Comparison of ENCODE assay signal across 1 cellular context in the genomic region with DNA sequence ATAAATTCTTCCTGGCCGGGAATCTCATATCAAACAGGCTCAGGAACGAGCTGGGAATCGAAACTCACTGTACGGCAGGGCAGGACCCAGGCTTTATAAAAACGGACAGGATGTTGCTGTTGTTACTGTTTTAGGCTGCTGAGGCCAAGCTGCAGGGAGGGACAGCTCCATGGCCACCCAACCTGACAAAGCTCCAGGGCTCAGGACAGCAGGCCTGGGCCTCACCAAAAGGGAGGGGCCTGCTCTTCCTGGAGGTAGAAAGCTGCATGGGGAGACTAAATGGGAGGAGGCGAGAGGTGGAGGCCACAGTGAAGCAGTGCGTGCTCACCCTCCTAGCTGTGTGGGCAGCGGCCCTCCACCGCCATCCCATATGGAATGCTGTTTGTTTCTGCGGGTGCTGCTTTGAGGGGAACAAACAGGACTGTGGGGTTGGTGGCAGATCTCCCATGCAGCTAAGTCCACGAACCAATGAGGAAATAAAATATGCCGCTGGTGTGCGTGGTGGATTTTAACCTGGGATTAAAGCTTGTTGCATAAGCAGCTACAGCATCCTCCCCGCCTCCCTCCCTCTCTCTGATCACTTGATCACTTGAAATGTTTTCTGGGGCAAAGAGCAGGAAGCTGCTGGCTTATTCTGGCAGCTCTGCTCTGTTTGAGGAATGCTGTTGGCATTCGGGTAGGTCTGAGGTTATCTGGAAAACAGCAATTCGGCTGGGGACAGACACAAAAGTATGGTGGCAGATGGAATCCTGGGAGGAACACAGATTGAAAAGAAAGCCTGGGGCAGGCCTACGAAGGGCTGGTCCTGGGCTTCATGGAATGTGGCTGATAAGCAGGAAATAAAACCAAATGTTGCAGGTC.
TF ChIP-seq lines count a peak whose summit lies in the region.

No MANE protein-coding gene starts in this region.

TF ChIP-seq in K562, 482 proteins besides CTCF, POLR2A, EP300 and RAD21 (continued from another document and continues in another):
- TF ChIP-seq, protein P1, sequence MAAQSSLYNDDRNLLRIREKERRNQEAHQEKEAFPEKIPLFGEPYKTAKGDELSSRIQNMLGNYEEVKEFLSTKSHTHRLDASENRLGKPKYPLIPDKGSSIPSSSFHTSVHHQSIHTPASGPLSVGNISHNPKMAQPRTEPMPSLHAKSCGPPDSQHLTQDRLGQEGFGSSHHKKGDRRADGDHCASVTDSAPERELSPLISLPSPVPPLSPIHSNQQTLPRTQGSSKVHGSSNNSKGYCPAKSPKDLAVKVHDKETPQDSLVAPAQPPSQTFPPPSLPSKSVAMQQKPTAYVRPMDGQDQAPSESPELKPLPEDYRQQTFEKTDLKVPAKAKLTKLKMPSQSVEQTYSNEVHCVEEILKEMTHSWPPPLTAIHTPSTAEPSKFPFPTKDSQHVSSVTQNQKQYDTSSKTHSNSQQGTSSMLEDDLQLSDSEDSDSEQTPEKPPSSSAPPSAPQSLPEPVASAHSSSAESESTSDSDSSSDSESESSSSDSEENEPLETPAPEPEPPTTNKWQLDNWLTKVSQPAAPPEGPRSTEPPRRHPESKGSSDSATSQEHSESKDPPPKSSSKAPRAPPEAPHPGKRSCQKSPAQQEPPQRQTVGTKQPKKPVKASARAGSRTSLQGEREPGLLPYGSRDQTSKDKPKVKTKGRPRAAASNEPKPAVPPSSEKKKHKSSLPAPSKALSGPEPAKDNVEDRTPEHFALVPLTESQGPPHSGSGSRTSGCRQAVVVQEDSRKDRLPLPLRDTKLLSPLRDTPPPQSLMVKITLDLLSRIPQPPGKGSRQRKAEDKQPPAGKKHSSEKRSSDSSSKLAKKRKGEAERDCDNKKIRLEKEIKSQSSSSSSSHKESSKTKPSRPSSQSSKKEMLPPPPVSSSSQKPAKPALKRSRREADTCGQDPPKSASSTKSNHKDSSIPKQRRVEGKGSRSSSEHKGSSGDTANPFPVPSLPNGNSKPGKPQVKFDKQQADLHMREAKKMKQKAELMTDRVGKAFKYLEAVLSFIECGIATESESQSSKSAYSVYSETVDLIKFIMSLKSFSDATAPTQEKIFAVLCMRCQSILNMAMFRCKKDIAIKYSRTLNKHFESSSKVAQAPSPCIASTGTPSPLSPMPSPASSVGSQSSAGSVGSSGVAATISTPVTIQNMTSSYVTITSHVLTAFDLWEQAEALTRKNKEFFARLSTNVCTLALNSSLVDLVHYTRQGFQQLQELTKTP (IDR thresholded peaks at IDR 0.05; ENCODE audit: low read depth in 1 of 2, partially characterized antibody in 2 of 2): peak; percentile 69 to 70
- TF ChIP-seq SIN3A (IDR thresholded peaks at IDR 0.05; ENCODE audit: borderline replicate concordance in 2 of 2, control insufficient read depth in 1 of 2, low read depth in 2 of 2, low read length in 2 of 2) (no peak), KDM4B (IDR thresholded peaks at IDR 0.05; ENCODE audit: borderline replicate concordance in 2 of 2, low read depth in 1 of 2) (peak in 1 of 2 experiments; percentile 69; a peak in 1 of 4 replicates), TCF7L2 (IDR thresholded peaks at IDR 0.05; ENCODE audit: low read depth, low read length) (no peak), IRF1 (CRISPR knock-in tag; IDR thresholded peaks at IDR 0.05; ENCODE audit: borderline replicate concordance) (no peak), PCBP2 (IDR thresholded peaks at IDR 0.05; ENCODE audit: low read depth, low read length, poor library complexity, severe bottlenecking) (no peak), CREBBP (IDR thresholded peaks at IDR 0.05; ENCODE audit: low read depth, low read length) (no peak), ZNF347 (CRISPR knock-in tag; IDR thresholded peaks at IDR 0.05; ENCODE audit: low read depth) (no peak), ZNF217 (CRISPR knock-in tag; IDR thresholded peaks at IDR 0.05) (no peak), TBL1XR1 (IDR thresholded peaks at IDR 0.05; ENCODE audit: low read length in 2 of 2) (peak in 1 of 2 experiments; percentile 51; a peak in 1 of 4 replicates), CBFB (CRISPR knock-in tag; IDR thresholded peaks at IDR 0.05) (no peak), RBM14 (IDR thresholded peaks at IDR 0.05; ENCODE audit: borderline replicate concordance, insufficient read depth, low read depth, low read length) (no peak), ZNF707 (CRISPR knock-in tag; conservative IDR thresholded peaks at IDR 0.05) (0 out of 2 replicates have a peak, but pooled peaks have one; percentile 36), PHF20 (IDR thresholded peaks at IDR 0.05; ENCODE audit: partially characterized antibody) (no peak), NFATC3 (IDR thresholded peaks at IDR 0.05) (no peak), ZFPM2 (CRISPR knock-in tag; IDR thresholded peaks at IDR 0.05) (no peak), RBM17 (IDR thresholded peaks at IDR 0.05; ENCODE audit: borderline replicate concordance, low read depth, low read length) (no peak), ZNF311 (CRISPR knock-in tag; IDR thresholded peaks at IDR 0.05) (peak; percentile 50; the same call in 1 of the 2 replicates), ZNF121 (CRISPR knock-in tag; conservative IDR thresholded peaks at IDR 0.05) (no peak), ESRRB (CRISPR knock-in tag; IDR thresholded peaks at IDR 0.05; ENCODE audit: borderline replicate concordance) (no peak), EWSR1 (IDR thresholded peaks at IDR 0.05; ENCODE audit: borderline replicate concordance, low read depth, partially characterized antibody) (no peak), OTX1 (CRISPR knock-in tag; IDR thresholded peaks at IDR 0.05) (no peak), SOX6 (IDR thresholded peaks at IDR 0.05) (peak; percentile 54), ELF4 (CRISPR knock-in tag; IDR thresholded peaks at IDR 0.05) (no peak; the same call in 1 of the 2 replicates), ZNF75A (CRISPR knock-in tag; IDR thresholded peaks at IDR 0.05) (no peak)
- TF ChIP-seq, protein P2, sequence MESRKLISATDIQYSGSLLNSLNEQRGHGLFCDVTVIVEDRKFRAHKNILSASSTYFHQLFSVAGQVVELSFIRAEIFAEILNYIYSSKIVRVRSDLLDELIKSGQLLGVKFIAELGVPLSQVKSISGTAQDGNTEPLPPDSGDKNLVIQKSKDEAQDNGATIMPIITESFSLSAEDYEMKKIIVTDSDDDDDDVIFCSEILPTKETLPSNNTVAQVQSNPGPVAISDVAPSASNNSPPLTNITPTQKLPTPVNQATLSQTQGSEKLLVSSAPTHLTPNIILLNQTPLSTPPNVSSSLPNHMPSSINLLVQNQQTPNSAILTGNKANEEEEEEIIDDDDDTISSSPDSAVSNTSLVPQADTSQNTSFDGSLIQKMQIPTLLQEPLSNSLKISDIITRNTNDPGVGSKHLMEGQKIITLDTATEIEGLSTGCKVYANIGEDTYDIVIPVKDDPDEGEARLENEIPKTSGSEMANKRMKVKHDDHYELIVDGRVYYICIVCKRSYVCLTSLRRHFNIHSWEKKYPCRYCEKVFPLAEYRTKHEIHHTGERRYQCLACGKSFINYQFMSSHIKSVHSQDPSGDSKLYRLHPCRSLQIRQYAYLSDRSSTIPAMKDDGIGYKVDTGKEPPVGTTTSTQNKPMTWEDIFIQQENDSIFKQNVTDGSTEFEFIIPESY (CRISPR knock-in tag; IDR thresholded peaks at IDR 0.05): no peak
- TF ChIP-seq, protein P3, sequence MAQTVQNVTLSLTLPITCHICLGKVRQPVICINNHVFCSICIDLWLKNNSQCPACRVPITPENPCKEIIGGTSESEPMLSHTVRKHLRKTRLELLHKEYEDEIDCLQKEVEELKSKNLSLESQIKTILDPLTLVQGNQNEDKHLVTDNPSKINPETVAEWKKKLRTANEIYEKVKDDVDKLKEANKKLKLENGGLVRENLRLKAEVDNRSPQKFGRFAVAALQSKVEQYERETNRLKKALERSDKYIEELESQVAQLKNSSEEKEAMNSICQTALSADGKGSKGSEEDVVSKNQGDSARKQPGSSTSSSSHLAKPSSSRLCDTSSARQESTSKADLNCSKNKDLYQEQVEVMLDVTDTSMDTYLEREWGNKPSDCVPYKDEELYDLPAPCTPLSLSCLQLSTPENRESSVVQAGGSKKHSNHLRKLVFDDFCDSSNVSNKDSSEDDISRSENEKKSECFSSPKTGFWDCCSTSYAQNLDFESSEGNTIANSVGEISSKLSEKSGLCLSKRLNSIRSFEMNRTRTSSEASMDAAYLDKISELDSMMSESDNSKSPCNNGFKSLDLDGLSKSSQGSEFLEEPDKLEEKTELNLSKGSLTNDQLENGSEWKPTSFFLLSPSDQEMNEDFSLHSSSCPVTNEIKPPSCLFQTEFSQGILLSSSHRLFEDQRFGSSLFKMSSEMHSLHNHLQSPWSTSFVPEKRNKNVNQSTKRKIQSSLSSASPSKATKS (CRISPR knock-in tag; IDR thresholded peaks at IDR 0.05): no peak
- TF ChIP-seq, protein P4, sequence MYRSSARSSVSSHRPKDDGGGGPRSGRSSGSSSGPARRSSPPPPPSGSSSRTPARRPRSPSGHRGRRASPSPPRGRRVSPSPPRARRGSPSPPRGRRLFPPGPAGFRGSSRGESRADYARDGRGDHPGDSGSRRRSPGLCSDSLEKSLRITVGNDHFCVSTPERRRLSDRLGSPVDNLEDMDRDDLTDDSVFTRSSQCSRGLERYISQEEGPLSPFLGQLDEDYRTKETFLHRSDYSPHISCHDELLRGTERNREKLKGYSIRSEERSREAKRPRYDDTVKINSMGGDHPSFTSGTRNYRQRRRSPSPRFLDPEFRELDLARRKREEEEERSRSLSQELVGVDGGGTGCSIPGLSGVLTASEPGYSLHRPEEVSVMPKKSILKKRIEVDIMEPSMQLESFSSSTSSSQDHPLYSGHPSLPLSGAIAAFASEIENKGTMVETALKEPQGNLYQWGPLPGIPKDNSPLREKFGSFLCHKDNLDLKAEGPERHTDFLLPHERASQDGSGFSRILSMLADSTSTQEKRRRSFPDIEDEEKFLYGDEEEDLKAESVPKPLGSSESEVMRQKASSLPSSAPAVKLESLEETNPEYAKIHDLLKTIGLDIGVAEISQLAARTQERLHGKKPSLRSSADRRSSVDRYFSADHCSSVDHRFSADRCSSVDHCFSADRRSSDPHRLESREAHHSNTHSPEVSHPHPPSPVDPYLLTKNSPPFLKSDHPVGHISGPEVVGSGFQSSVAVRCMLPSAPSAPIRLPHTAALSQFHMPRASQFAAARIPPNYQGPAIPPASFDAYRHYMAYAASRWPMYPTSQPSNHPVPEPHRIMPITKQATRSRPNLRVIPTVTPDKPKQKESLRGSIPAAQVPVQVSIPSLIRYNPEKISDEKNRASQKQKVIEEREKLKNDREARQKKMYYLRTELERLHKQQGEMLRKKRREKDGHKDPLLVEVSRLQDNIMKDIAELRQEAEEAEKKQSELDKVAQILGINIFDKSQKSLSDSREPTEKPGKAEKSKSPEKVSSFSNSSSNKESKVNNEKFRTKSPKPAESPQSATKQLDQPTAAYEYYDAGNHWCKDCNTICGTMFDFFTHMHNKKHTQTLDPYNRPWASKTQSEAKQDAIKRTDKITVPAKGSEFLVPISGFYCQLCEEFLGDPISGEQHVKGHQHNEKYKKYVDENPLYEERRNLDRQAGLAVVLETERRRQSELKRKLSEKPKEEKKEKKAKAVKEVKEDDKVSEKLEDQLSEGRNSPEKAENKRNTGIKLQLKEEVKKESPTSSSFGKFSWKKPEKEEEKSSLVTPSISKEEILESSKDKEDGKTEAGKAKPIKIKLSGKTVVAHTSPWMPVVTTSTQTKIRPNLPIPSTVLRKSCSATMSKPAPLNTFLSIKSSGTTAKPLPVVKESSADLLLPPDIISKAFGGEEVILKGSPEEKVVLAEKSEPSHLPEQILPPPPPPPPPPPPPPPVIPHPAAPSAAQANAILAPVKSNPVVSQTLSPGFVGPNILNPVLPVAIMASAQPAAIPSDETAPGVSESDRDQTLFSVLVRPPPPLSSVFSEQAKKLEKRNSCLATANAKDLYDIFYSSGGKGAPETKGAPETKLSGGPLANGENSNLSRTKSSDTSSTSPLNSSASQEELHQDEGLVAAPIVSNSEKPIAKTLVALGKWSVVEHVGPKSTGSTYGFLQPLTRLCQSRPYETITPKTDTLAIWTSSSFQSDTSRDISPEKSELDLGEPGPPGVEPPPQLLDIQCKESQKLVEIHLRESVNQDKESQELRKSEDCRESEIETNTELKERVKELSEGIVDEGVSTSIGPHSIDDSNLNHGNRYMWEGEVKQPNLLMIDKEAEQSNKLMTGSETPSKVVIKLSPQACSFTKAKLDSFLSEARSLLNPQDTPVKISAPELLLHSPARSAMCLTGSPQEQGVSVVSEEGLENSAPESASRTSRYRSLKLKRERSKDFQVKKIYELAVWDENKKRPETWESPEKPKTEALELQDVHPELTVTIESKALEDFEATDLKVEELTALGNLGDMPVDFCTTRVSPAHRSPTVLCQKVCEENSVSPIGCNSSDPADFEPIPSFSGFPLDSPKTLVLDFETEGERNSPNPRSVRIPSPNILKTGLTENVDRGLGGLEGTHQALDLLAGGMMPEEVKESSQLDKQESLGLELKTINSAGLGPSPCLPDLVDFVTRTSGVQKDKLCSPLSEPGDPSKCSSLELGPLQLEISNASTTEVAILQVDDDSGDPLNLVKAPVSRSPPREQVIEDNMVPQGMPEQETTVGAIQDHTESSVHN (IDR thresholded peaks at IDR 0.05; ENCODE audit: borderline replicate concordance in 1 of 2, low read depth in 1 of 2): no peak
- TF ChIP-seq, protein P5, sequence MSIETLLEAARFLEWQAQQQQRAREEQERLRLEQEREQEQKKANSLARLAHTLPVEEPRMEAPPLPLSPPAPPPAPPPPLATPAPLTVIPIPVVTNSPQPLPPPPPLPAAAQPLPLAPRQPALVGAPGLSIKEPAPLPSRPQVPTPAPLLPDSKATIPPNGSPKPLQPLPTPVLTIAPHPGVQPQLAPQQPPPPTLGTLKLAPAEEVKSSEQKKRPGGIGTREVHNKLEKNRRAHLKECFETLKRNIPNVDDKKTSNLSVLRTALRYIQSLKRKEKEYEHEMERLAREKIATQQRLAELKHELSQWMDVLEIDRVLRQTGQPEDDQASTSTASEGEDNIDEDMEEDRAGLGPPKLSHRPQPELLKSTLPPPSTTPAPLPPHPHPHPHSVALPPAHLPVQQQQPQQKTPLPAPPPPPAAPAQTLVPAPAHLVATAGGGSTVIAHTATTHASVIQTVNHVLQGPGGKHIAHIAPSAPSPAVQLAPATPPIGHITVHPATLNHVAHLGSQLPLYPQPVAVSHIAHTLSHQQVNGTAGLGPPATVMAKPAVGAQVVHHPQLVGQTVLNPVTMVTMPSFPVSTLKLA (conservative IDR thresholded peaks at IDR 0.05): no peak
- TF ChIP-seq, protein P6, sequence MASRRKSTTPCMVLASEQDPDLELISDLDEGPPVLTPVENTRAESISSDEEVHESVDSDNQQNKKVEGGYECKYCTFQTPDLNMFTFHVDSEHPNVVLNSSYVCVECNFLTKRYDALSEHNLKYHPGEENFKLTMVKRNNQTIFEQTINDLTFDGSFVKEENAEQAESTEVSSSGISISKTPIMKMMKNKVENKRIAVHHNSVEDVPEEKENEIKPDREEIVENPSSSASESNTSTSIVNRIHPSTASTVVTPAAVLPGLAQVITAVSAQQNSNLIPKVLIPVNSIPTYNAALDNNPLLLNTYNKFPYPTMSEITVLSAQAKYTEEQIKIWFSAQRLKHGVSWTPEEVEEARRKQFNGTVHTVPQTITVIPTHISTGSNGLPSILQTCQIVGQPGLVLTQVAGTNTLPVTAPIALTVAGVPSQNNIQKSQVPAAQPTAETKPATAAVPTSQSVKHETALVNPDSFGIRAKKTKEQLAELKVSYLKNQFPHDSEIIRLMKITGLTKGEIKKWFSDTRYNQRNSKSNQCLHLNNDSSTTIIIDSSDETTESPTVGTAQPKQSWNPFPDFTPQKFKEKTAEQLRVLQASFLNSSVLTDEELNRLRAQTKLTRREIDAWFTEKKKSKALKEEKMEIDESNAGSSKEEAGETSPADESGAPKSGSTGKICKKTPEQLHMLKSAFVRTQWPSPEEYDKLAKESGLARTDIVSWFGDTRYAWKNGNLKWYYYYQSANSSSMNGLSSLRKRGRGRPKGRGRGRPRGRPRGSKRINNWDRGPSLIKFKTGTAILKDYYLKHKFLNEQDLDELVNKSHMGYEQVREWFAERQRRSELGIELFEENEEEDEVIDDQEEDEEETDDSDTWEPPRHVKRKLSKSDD (conservative IDR thresholded peaks at IDR 0.05; ENCODE audit: low read length): no peak
